In the genomic region with DNA sequence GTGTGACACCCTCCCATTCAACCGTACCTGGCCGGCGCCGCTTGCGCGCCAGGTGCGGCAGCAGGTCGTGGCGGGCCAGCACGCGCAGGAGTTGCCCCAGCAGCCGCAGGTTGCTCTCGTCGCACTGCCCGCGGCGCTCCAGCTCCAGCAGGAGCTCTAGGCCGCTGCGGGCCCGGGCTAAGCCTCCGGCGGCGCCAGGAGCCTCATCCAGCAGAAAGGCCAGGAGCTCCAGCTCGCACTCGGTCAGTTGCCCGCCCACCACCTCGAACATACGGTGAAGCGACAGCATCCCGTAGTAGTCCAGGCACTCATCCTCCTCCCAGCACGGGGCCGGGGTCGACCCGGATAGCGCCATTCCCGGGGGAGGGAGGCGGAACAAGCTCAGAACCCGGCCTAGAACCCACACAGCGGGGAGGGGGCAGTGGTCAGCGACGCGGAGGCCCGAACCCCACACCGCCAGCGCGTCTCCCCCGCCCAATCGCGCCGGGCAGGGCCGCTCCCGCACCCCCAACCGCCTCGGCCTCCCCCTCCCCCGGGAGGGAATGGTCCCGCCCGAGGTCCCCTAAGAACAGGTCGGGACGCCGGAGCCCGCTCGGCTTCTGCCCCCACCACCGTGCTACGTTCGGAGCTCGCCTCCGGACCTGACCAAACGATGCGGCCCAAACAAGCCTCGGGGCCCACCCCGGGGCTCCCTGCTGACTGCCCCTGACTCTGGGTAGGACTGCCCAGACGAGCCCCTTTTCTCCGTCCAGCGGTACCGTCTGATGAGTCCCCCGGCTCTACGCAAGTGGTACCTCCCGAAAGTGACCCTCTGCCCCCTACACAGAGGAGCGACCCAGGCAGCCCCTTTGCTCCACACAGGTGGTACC, we compare ENCODE assay signal across 7 cellular contexts. TPM values are rescaled to one million over a fixed set of nuclear protein-coding genes. Genes with fewer than 3 reads are reported as not detected.
A peak's percentile ranks its signal among the peaks of the same experiment; 100 is the strongest.
DNase-seq lines count a peak whose midpoint lies in the region; ATAC-seq and TF ChIP-seq lines count a peak whose summit lies in the region.

No MANE protein-coding gene starts in this region.

- H3K4me3 ChIP-seq in GM12864 (ENCODE audit: low read depth, low read length) (peak overlapping the region; percentile 86), breast epithelium (peak overlapping the region; percentile 60 to 98 (median 79))

- peak overlapping the region; percentile 91 to 97 for H3K27ac ChIP-seq in breast epithelium

- ATAC-seq in HG03039 (IDR thresholded peaks at IDR 0.05; ENCODE audit: unreplicated experiment) (peak; percentile 5), GM18861 (IDR thresholded peaks at IDR 0.05; ENCODE audit: unreplicated experiment) (no peak)

- H3K9me3 ChIP-seq in breast epithelium = no peaks in the 10 kb centered on the region

- peaks cover 0 to 35% of the 10 kb centered on the region in 2 donors for H3K4me1 ChIP-seq in breast epithelium

- DNase-seq in GM12864 (ENCODE audit: low read depth) = no peak
- peak; percentile 46 for DNase-seq in RPMI7951 (ENCODE audit: low read depth)
- peak; percentile 44 to 60 for DNase-seq in breast epithelium (ENCODE audit: low spot score in 2 of 2)
- DNase-seq in islet precursor cell = peak; percentile 79
- DNase-seq in smooth muscle cell of the brain vasculature (ENCODE audit: low read depth, low spot score) = peak; percentile 7

- intact Hi-C loops in breast epithelium (cut with DNase I; ENCODE audit: low total_unique reads) = no loop called here

- no peak for TF ChIP-seq CTCF in GM12864 (IDR thresholded peaks at IDR 0.05; ENCODE audit: low read depth, low read length, missing control alignments)
- no peak for TF ChIP-seq CTCF in breast epithelium (IDR thresholded peaks at IDR 0.05)

- no peak for TF ChIP-seq POLR2A in breast epithelium (IDR thresholded peaks at IDR 0.05)

- H3K36me3 ChIP-seq in breast epithelium = no peaks in the 10 kb centered on the region

- no peaks in the 10 kb centered on the region for H3K27me3 ChIP-seq in breast epithelium

RNA-seq across cellular contexts. Expression of gene DEDD2, which starts 0.6 kb away (rescaled TPM):
- 13.8 and 14.4 TPM in 2 replicates for total RNA-seq in RPMI7951 (2014; rRNA removed; shearing (Covaris generic))
- total RNA-seq in breast epithelium = 10 to 100 TPM; 31.4 to 64.0 (median 37.0) TPM

RNA-seq across cellular contexts. Expression of gene ZNF526, which starts 3.2 kb away (rescaled TPM):
- 7.2 and 7.3 TPM in 2 replicates for total RNA-seq in RPMI7951 (2014; rRNA removed; shearing (Covaris generic))
- 1 to 10 TPM; 4.0 to 6.9 (median 6.0) TPM for total RNA-seq in breast epithelium

RNA-seq across cellular contexts. Expression of gene GSK3A, which starts 25.5 kb away (rescaled TPM):
- 26.7 and 30.2 TPM in 2 replicates for total RNA-seq in RPMI7951 (2014; rRNA removed; shearing (Covaris generic))
- total RNA-seq in breast epithelium = 10 to 100 TPM; 18.7 to 22.1 (median 19.8) TPM

RNA-seq across cellular contexts. Expression of gene ERF, which starts 38.0 kb away (rescaled TPM):
- total RNA-seq in RPMI7951 (2014; rRNA removed; shearing (Covaris generic)) = 31.6 and 40.1 TPM in 2 replicates
- 10 to 100 TPM; 11.4 to 38.6 (median 24.3) TPM for total RNA-seq in breast epithelium

RNA-seq across cellular contexts. Expression of gene CIC, which starts 52.2 kb away (rescaled TPM):
- 12.9 and 14.6 TPM in 2 replicates for total RNA-seq in RPMI7951 (2014; rRNA removed; shearing (Covaris generic))
- 10 to 100 TPM; 20.2 to 25.6 (median 24.9) TPM for total RNA-seq in breast epithelium
